ENCODE assay signal across 16 cellular contexts in the genomic region with DNA sequence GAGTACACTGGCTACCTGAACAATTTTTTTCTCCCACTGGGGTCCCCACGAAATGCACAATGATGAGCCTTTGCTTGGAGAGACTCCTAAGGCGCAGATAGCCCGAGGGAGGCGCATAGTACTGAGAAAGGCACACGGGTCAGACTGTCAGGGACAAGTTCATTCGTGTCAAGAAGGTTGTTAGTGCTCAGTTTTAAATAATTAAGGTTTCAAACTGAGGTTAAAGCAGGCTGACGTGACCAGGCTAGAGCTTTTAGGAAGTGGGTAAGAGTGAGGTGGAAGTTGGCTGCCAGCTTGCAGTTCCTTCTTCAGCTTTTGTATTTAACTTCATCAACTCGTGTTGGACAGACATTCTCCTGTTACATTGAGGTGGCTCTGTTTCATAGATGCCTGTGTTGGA. TPM values are rescaled to one million over a fixed set of nuclear protein-coding genes. Genes with fewer than 3 reads are reported as not detected.
DNase-seq lines count a peak whose midpoint lies in the region; ATAC-seq and TF ChIP-seq lines count a peak whose summit lies in the region.
"Had no signal": no experiment of that assay in that cellular context is flagged by ENCODE, and none has a peak within 500 bp of the region (broad histone marks: within the 10 kb centered on the region; RNA-seq: fewer than 3 reads in every experiment).

No MANE protein-coding gene starts in this region.

- H3K27me3 Mint-ChIP-seq in T-helper 17 cell = no peaks in the 10 kb centered on the region
- no peaks in the 10 kb centered on the region for H3K27me3 Mint-ChIP-seq in memory B cell
- H3K27me3 Mint-ChIP-seq in CD8-positive, alpha-beta T cell (ENCODE audit: low read depth) = no peaks in the 10 kb centered on the region
- H3K27me3 Mint-ChIP-seq: CD4-positive, alpha-beta memory T cell had no signal

- no peak overlapping the region for H3K4me3 Mint-ChIP-seq in T-helper 17 cell
- H3K4me3 Mint-ChIP-seq in memory B cell = peak overlapping the region; percentile 39
- H3K4me3 Mint-ChIP-seq in CD8-positive, alpha-beta T cell = no peak overlapping the region
- H3K4me3 Mint-ChIP-seq: HFFc6, neural progenitor cell had no signal

- in situ Hi-C loops in brain microvascular endothelial cell (cut with HindIII; ENCODE audit: low pct_ligation_motif_present, low sequenced_read_pairs) = no loop called here
- in situ Hi-C loops in ACHN (cut with HindIII; ENCODE audit: low pct_ligation_motif_present, low pct_unique_long_range_greater_than_20kb, low sequenced_read_pairs) = no loop called here

- CTCF ChIA-PET in CD8-positive, alpha-beta T cell (lab: Charles Lee) = interaction anchor here (1.0 kb wide), 1 partner anchor 8 kb away, joined by 3 read pairs; no protein-coding TSS in a partner anchor

- H3K9me3 ChIP-seq in T-helper 17 cell (ENCODE audit: control insufficient read depth, low read length, poor library complexity, severe bottlenecking) = no peaks in the 10 kb centered on the region
- no peaks in the 10 kb centered on the region for H3K9me3 ChIP-seq in CD8-positive, alpha-beta T cell (ENCODE audit: low read length)

- H3K36me3 ChIP-seq in CD8-positive, alpha-beta T cell (ENCODE audit: insufficient read depth, low read length) = no peaks in the 10 kb centered on the region
- peaks cover 6% of the 10 kb centered on the region for H3K36me3 ChIP-seq in brain microvascular endothelial cell (replicated peaks)

- intact Hi-C loops in CD8-positive, alpha-beta T cell (cut with DNase I, micrococcal nuclease) = no loop called here

- POLR2A ChIA-PET in CD8-positive, alpha-beta T cell (lab: Charles Lee) = no interaction called here

- H3K9me3 Mint-ChIP-seq in memory B cell = no peaks in the 10 kb centered on the region
- no peaks in the 10 kb centered on the region for H3K9me3 Mint-ChIP-seq in CD8-positive, alpha-beta T cell
- H3K9me3 Mint-ChIP-seq: CD4-positive, alpha-beta memory T cell; HFFc6; neural progenitor cell had no signal

- H3K36me3 Mint-ChIP-seq in T-helper 17 cell (ENCODE audit: low read depth) (peaks cover 5% of the 10 kb centered on the region), memory B cell (peaks cover 7% of the 10 kb centered on the region)
- H3K36me3 Mint-ChIP-seq in CD8-positive, alpha-beta T cell = peaks cover 57% of the 10 kb centered on the region

- no peak for TF ChIP-seq CTCF in CD8-positive, alpha-beta T cell (IDR thresholded peaks at IDR 0.05)
- no peak for TF ChIP-seq CTCF in brain microvascular endothelial cell (IDR thresholded peaks at IDR 0.05; ENCODE audit: low read depth, low read length, missing control alignments)

- H3K27me3 ChIP-seq in CD8-positive, alpha-beta T cell (ENCODE audit: insufficient read depth, low read length) = no peaks in the 10 kb centered on the region
- no peaks in the 10 kb centered on the region for H3K27me3 ChIP-seq in brain microvascular endothelial cell (replicated peaks)
- H3K27me3 ChIP-seq: neural progenitor cell had no signal

- peak; percentile 54 for ATAC-seq in GM18511 (IDR thresholded peaks at IDR 0.05; ENCODE audit: unreplicated experiment)
- peak; percentile 56 for ATAC-seq in HG02759 (IDR thresholded peaks at IDR 0.05; ENCODE audit: unreplicated experiment)
- no peak for ATAC-seq in T-helper 17 cell
- ATAC-seq in memory B cell (ENCODE audit: low read depth) = peak; percentile 98
- no peak for ATAC-seq in CD8-positive, alpha-beta T cell

- no peaks in the 10 kb centered on the region for H3K4me1 ChIP-seq in CD8-positive, alpha-beta T cell (ENCODE audit: insufficient read depth, low read length)
- H3K4me1 ChIP-seq: neural progenitor cell had no signal

- no peak overlapping the region for H3K27ac ChIP-seq in CD8-positive, alpha-beta T cell (ENCODE audit: low read depth, low read length)
- no peak overlapping the region for H3K27ac ChIP-seq in brain microvascular endothelial cell
- H3K27ac ChIP-seq: neural progenitor cell had no signal

- H3K4me3 ChIP-seq in CD8-positive, alpha-beta T cell (ENCODE audit: low read depth, low read length) = no peak overlapping the region
- H3K4me3 ChIP-seq in brain microvascular endothelial cell (ENCODE audit: low read depth, low read length) = no peak overlapping the region
- H3K4me3 ChIP-seq: neural progenitor cell had no signal

- peak overlapping the region; percentile 9 for H3K27ac Mint-ChIP-seq in T-helper 17 cell
- peak overlapping the region; percentile 88 for H3K27ac Mint-ChIP-seq in memory B cell
- no peak overlapping the region for H3K27ac Mint-ChIP-seq in CD8-positive, alpha-beta T cell
- H3K27ac Mint-ChIP-seq: HFFc6, neural progenitor cell had no signal

- DNase-seq in T-helper 17 cell = no peak
- peak in 1 of 2 donors; percentile 43 for DNase-seq in memory B cell (ENCODE audit: low spot score in 2 of 2)
- DNase-seq in CD8-positive, alpha-beta T cell = no peak
- DNase-seq in brain microvascular endothelial cell = no peak
- no peak for DNase-seq in HT-29 (ENCODE audit: low spot score)
- no peak for DNase-seq in ACHN
- DNase-seq: activated CD4-positive, alpha-beta T cell treated with anti-CD3 and anti-CD28 coated beads for 48 hours; activated gamma-delta T cell; CD4-positive, alpha-beta memory T cell; HFFc6; NCI-H1105; NCI-H524 treated with DMSO at 0.1 percent for 48 hours; stimulated activated CD4-positive, alpha-beta T cell treated with anti-CD3 and anti-CD28 coated beads, Interleukin-12 subunit alpha, Interleukin-12 subunit beta, amount 100 ng/mL, for 4 hours had no signal

- H3K4me1 Mint-ChIP-seq in T-helper 17 cell = peaks cover 7% of the 10 kb centered on the region
- peaks cover 18% of the 10 kb centered on the region for H3K4me1 Mint-ChIP-seq in memory B cell
- peaks cover 47% of the 10 kb centered on the region for H3K4me1 Mint-ChIP-seq in CD8-positive, alpha-beta T cell (ENCODE audit: low read depth)
- H3K4me1 Mint-ChIP-seq: neural progenitor cell had no signal

RNA-seq across cellular contexts. Expression of a gene that starts 31.6 kb away (rescaled TPM):
- 100 to 1,000 TPM; 135 to 178 TPM for total RNA-seq in T-helper 17 cell
- total RNA-seq in CD8-positive, alpha-beta T cell = 100 to 1,000 TPM; 169 to 184 TPM
- 36.6 and 45.2 TPM in 2 replicates for total RNA-seq in HT-29 (2014; rRNA removed; shearing (Covaris generic))

Comparison
In these comparisons a context has a peak if more than half of its experiments do, and no peak if none do; other contexts are left out.
1. ATAC-seq: peak in GM18511 (single experiment), HG02759 (single experiment) and memory B cell (single experiment); none in T-helper 17 cell (single experiment) and CD8-positive, alpha-beta T cell (single experiment).